ENCODE assay signal across 1 cellular context in the genomic region with DNA sequence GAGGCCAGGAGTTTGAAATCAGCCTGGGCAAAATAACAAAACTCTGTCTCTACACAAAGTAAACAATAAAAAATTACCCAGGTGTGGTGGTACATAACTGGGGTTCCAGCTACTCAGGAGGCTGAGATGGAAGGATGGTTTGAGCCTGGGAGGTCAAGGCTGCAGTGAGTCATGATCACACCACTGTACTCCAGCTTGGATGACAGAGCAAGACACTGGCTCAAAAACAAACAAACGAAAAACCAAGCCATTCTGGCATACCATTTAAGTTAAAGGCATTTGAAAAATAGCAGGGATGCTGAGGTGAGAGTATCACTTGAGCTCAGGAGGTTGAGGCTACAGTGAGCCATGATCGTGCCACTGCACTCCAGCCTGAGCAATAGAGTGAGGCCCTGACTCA.
A peak's percentile ranks its signal among the peaks of the same experiment; 100 is the strongest.
TF ChIP-seq lines count a peak whose summit lies in the region.

No MANE protein-coding gene starts in this region.

TF ChIP-seq in HepG2, 621 proteins besides CTCF, POLR2A, EP300 and RAD21:
- no peak for TF ChIP-seq ZSCAN30 (CRISPR knock-in tag; IDR thresholded peaks at IDR 0.05)
- no peak for TF ChIP-seq TRAFD1 (CRISPR knock-in tag; IDR thresholded peaks at IDR 0.05; ENCODE audit: borderline replicate concordance)
- TF ChIP-seq ZNF770 (CRISPR knock-in tag; IDR thresholded peaks at IDR 0.05) = peak; percentile 90
- TF ChIP-seq ZNF292 (CRISPR knock-in tag; IDR thresholded peaks at IDR 0.05; ENCODE audit: borderline replicate concordance, low read depth) = no peak; the same call in 1 of the 2 replicates
- no peak for TF ChIP-seq GRHL1 (CRISPR knock-in tag; conservative IDR thresholded peaks at IDR 0.05)
- no peak for TF ChIP-seq ZNF3 (CRISPR knock-in tag; IDR thresholded peaks at IDR 0.05)
- peak; percentile 92 for TF ChIP-seq FOSL2 (CRISPR knock-in tag; IDR thresholded peaks at IDR 0.05)
- TF ChIP-seq, protein P1, sequence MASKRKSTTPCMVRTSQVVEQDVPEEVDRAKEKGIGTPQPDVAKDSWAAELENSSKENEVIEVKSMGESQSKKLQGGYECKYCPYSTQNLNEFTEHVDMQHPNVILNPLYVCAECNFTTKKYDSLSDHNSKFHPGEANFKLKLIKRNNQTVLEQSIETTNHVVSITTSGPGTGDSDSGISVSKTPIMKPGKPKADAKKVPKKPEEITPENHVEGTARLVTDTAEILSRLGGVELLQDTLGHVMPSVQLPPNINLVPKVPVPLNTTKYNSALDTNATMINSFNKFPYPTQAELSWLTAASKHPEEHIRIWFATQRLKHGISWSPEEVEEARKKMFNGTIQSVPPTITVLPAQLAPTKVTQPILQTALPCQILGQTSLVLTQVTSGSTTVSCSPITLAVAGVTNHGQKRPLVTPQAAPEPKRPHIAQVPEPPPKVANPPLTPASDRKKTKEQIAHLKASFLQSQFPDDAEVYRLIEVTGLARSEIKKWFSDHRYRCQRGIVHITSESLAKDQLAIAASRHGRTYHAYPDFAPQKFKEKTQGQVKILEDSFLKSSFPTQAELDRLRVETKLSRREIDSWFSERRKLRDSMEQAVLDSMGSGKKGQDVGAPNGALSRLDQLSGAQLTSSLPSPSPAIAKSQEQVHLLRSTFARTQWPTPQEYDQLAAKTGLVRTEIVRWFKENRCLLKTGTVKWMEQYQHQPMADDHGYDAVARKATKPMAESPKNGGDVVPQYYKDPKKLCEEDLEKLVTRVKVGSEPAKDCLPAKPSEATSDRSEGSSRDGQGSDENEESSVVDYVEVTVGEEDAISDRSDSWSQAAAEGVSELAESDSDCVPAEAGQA (IDR thresholded peaks at IDR 0.05; ENCODE audit: low read depth) = no peak
- TF ChIP-seq, protein P1 (CRISPR knock-in tag; IDR thresholded peaks at IDR 0.05; ENCODE audit: borderline replicate concordance) = no peak
- 0 out of 2 replicates have a peak, but pooled peaks have one; percentile 25 for TF ChIP-seq SAP130 (CRISPR knock-in tag; IDR thresholded peaks at IDR 0.05; ENCODE audit: low read depth)
- TF ChIP-seq RARA (CRISPR knock-in tag; IDR thresholded peaks at IDR 0.05) = peak; percentile 29; the same call in 1 of the 2 replicates
- TF ChIP-seq SP1 (IDR thresholded peaks at IDR 0.05) = no peak
- no peak for TF ChIP-seq SP1 (CRISPR knock-in tag; IDR thresholded peaks at IDR 0.05)
- no peak for TF ChIP-seq ZHX1 (CRISPR knock-in tag; IDR thresholded peaks at IDR 0.05; ENCODE audit: low read depth)
- no peak for TF ChIP-seq E2F2 (CRISPR knock-in tag; IDR thresholded peaks at IDR 0.05; ENCODE audit: borderline replicate concordance)
- peak; percentile 47 to 51; a peak in 1 of 4 replicates for TF ChIP-seq NR2F1 (CRISPR knock-in tag; IDR thresholded peaks at IDR 0.05)
- no peak for TF ChIP-seq ZSCAN29 (CRISPR knock-in tag; conservative IDR thresholded peaks at IDR 0.05)
- no peak for TF ChIP-seq ZNF547 (CRISPR knock-in tag; IDR thresholded peaks at IDR 0.05)
- no peak for TF ChIP-seq KAT2B (IDR thresholded peaks at IDR 0.05; ENCODE audit: borderline replicate concordance, low read depth, low read length)
- TF ChIP-seq HDAC2 (CRISPR knock-in tag; IDR thresholded peaks at IDR 0.05) = 0 out of 2 replicates have a peak, but pooled peaks have one; percentile 20
- 0 out of 2 replicates have a peak, but pooled peaks have one; percentile 26 for TF ChIP-seq ZNF644 (CRISPR knock-in tag; IDR thresholded peaks at IDR 0.05; ENCODE audit: low read depth)
- TF ChIP-seq TCF7L2 (IDR thresholded peaks at IDR 0.05; ENCODE audit: low read depth, low read length) = no peak
- no peak for TF ChIP-seq HNF4A (CRISPR knock-in tag; IDR thresholded peaks at IDR 0.05)
- TF ChIP-seq ZNF672 (CRISPR knock-in tag; IDR thresholded peaks at IDR 0.05) = no peak
- no peak for TF ChIP-seq TP53 (CRISPR knock-in tag; conservative IDR thresholded peaks at IDR 0.05)
- TF ChIP-seq FOSL1 (CRISPR knock-in tag; IDR thresholded peaks at IDR 0.05; ENCODE audit: borderline replicate concordance) = peak; percentile 63
- TF ChIP-seq, protein P2, sequence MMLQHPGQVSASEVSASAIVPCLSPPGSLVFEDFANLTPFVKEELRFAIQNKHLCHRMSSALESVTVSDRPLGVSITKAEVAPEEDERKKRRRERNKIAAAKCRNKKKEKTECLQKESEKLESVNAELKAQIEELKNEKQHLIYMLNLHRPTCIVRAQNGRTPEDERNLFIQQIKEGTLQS (CRISPR knock-in tag; IDR thresholded peaks at IDR 0.05) = peak; percentile 40; the same call in 1 of the 2 replicates
- no peak for TF ChIP-seq ZKSCAN1 (IDR thresholded peaks at IDR 0.05; ENCODE audit: low read length)
- no peak for TF ChIP-seq MIER3 (CRISPR knock-in tag; IDR thresholded peaks at IDR 0.05; ENCODE audit: borderline replicate concordance)
- no peak for TF ChIP-seq ZNF615 (CRISPR knock-in tag; IDR thresholded peaks at IDR 0.05; ENCODE audit: borderline replicate concordance)
- 0 out of 2 replicates have a peak, but pooled peaks have one; percentile 41 for TF ChIP-seq KDM1A (CRISPR knock-in tag; IDR thresholded peaks at IDR 0.05)
- peak; percentile 27; the same call in 1 of the 2 replicates for TF ChIP-seq NR2F6 (IDR thresholded peaks at IDR 0.05)
- peak; percentile 53; the same call in 1 of the 2 replicates for TF ChIP-seq NR2F6 (CRISPR knock-in tag; IDR thresholded peaks at IDR 0.05)
- TF ChIP-seq ZMYM3 (CRISPR knock-in tag; IDR thresholded peaks at IDR 0.05) = peak; percentile 37; the same call in 1 of the 2 replicates
- peak; percentile 42 for TF ChIP-seq ARID5B (CRISPR knock-in tag; IDR thresholded peaks at IDR 0.05)
- TF ChIP-seq, protein P3, sequence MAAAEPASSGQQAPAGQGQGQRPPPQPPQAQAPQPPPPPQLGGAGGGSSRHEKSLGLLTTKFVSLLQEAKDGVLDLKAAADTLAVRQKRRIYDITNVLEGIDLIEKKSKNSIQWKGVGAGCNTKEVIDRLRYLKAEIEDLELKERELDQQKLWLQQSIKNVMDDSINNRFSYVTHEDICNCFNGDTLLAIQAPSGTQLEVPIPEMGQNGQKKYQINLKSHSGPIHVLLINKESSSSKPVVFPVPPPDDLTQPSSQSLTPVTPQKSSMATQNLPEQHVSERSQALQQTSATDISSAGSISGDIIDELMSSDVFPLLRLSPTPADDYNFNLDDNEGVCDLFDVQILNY (CRISPR knock-in tag; conservative IDR thresholded peaks at IDR 0.05) = no peak
- TF ChIP-seq ZNF766 (CRISPR knock-in tag; IDR thresholded peaks at IDR 0.05; ENCODE audit: borderline replicate concordance) = no peak
- no peak for TF ChIP-seq SMARCC2 (IDR thresholded peaks at IDR 0.05)
